ENCODE assay signal across 29 cellular contexts in the genomic region with DNA sequence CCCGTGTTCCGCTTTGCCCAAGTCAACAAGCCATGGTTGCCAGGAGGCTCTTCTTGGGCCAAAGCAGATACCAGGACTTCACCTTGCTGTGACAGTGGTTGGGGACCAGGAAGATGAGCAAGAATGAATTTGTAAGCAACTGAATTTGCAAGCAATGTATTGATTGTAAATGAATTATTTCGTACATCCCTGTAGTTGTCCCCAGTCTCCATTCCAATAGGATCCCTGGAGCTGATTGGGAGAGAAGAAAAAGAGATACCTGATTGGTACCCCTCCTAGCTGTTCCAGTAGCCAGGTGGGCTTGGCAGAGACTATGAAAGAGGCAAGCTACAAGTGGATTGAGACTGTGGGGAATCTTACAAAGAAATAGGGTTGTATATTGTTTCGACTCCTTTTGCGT.
DNase-seq lines count a peak whose midpoint lies in the region; ATAC-seq and TF ChIP-seq lines count a peak whose summit lies in the region.
"Had no signal": no experiment of that assay in that cellular context is flagged by ENCODE, and none has a peak within 500 bp of the region (broad histone marks: within the 10 kb centered on the region; RNA-seq: fewer than 3 reads in every experiment).

No MANE protein-coding gene starts in this region.

- H3K4me3 Mint-ChIP-seq in H9: peak overlapping the region in 1 of 2 experiments; percentile 48; a peak in 1 of 5 replicates
- H3K4me3 Mint-ChIP-seq: activated CD4-positive, alpha-beta memory T cell treated with anti-CD3 and anti-CD28 coated beads, Interleukin-2, amount 10 ng/mL, durations not matched to agents 7 days and 5 days; activated naive CD8-positive, alpha-beta T cell had no signal

- TF ChIP-seq CTCF in H9 (conservative IDR thresholded peaks at IDR 0.05): no peak
- TF ChIP-seq CTCF in adrenal gland (IDR thresholded peaks at IDR 0.05): no peak

- no peaks in the 10 kb centered on the region for H3K9me3 Mint-ChIP-seq in H9
- H3K9me3 Mint-ChIP-seq: activated CD4-positive, alpha-beta memory T cell treated with anti-CD3 and anti-CD28 coated beads, Interleukin-2, amount 10 ng/mL, durations not matched to agents 7 days and 5 days; activated T-helper 2 cell treated with anti-CD3 and anti-CD28 coated beads, Interferon-gamma antibody, Interleukin-2, Interleukin-4, amounts not matched to agents 10 μg/mL and 5 μg/mL and 100 μg/mL, durations not matched to agents 14 hours and 24 hours and 36 hours had no signal

- H2BK20ac ChIP-seq in H9 (ENCODE audit: low read depth, low read length, poor library complexity, severe bottlenecking): no peak overlapping the region

- H3K79me1 ChIP-seq in H9 (ENCODE audit: insufficient read depth, low read depth, low read length, poor library complexity, severe bottlenecking) (no peaks in the 10 kb centered on the region), trophoblast cell (ENCODE audit: low read length) (no peaks in the 10 kb centered on the region)

- no peak for TF ChIP-seq POLR2A in adrenal gland (IDR thresholded peaks at IDR 0.05)

- H3K4me3 ChIP-seq in adrenal gland: no peak overlapping the region
- no peak overlapping the region for H3K4me3 ChIP-seq in trophoblast cell (ENCODE audit: low read depth, low read length)
- H3K4me3 ChIP-seq: BLaER1, mucosa of descending colon had no signal

- intact Hi-C loops in adrenal gland (cut with DNase I): no loop called here

- DNase-seq in H9: no peak
- no peak for DNase-seq in adrenal gland
- no peak for DNase-seq in left lobe of liver (ENCODE audit: low spot score)
- DNase-seq in trophoblast cell: no peak
- DNase-seq in NCI-H510A (lab: John Stamatoyannopoulos, UW): no peak
- DNase-seq in NCI-H146 (lab: John Stamatoyannopoulos, UW): no peak
- DNase-seq: activated CD4-positive, alpha-beta memory T cell treated with anti-CD3 and anti-CD28 coated beads, Interleukin-2, amount 10 ng/mL, durations not matched to agents 7 days and 5 days; activated CD4-positive, CD25-positive, alpha-beta regulatory T cell treated with anti-CD3 and anti-CD28 coated beads, Interleukin-2, amount 50 U/mL, for 72 hours; Caco-2; DMS79 treated with DMSO at 0.1 percent for 48 hours; effector CD4-positive, alpha-beta T cell; hippocampal formation; KBM-7; left ventricle myocardium superior; mucosa of descending colon; NCI-H1694; NCI-H510A treated with DMSO at 0.1 percent for 48 hours; NK-92 treated with Interleukin-12 subunit alpha and Interleukin-12 subunit beta, amount 100 ng/mL, for 24 hours; psoas muscle; stimulated activated CD8-positive, alpha-beta memory T cell treated with anti-CD3 and anti-CD28 coated beads, Interleukin-4, amount 100 ng/mL, for 48 hours; substantia nigra; T-helper 1 cell had no signal

- WGBS in H9 (ENCODE audit: extremely low coverage, insufficient read length, low lambda C conversion rate): no CpG with 5 or more reads among the region's 5 CpGs
- 88 to 94% (median 91%) methylated on average over 5 of the region's 5 CpGs for WGBS in adrenal gland, 4 donors
- no CpG with 5 or more reads among the region's 5 CpGs for WGBS in trophoblast cell (ENCODE audit: extremely low coverage, insufficient coverage, insufficient read length)

- H2AFZ ChIP-seq in H9 (ENCODE audit: low read length) (no peak overlapping the region), trophoblast cell (ENCODE audit: insufficient read depth, low read length, poor library complexity) (no peak overlapping the region)

- H2BK120ac ChIP-seq in H9 (ENCODE audit: low read depth, low read length, poor library complexity, severe bottlenecking) (no peak overlapping the region), trophoblast cell (ENCODE audit: insufficient read depth, low read length, poor library complexity) (peak overlapping the region; percentile 44)

- H3K27me3 ChIP-seq in H9 (ENCODE audit: insufficient read depth, low read length) (no peaks in the 10 kb centered on the region), adrenal gland (no peaks in the 10 kb centered on the region), trophoblast cell (ENCODE audit: insufficient read depth, low read length) (no peaks in the 10 kb centered on the region)
- H3K27me3 ChIP-seq: BLaER1 had no signal

- no peaks in the 10 kb centered on the region for H3K36me3 ChIP-seq in adrenal gland (replicated peaks in 1 of 2)
- no peaks in the 10 kb centered on the region for H3K36me3 ChIP-seq in trophoblast cell (ENCODE audit: control insufficient read depth in 1 of 2, insufficient read depth in 2 of 2, low read length in 2 of 2)

- H2BK15ac ChIP-seq in H9 (ENCODE audit: low read depth, low read length): no peak overlapping the region

- H3K4me2 ChIP-seq in H9 (ENCODE audit: insufficient read depth, insufficient read length, low read length): no peak overlapping the region
- H3K4me2 ChIP-seq in trophoblast cell (ENCODE audit: low read length): no peak overlapping the region
- H3K4me2 ChIP-seq: BLaER1 had no signal

- H3K9me3 ChIP-seq in H9 (ENCODE audit: control insufficient read depth, low read depth, low read length) (no peaks in the 10 kb centered on the region), adrenal gland (replicated peaks in 1 of 3) (no peaks in the 10 kb centered on the region), trophoblast cell (ENCODE audit: insufficient read depth, low read depth, low read length) (no peaks in the 10 kb centered on the region)
- H3K9me3 ChIP-seq: BLaER1, Caco-2, mucosa of descending colon, psoas muscle had no signal

- H3K9ac ChIP-seq in H9 (ENCODE audit: extremely low read depth, insufficient read length, low read length) (no peak overlapping the region), trophoblast cell (ENCODE audit: low read length) (no peak overlapping the region)
- H3K9ac ChIP-seq: BLaER1 had no signal

- no peak overlapping the region for H2BK5ac ChIP-seq in H9 (ENCODE audit: insufficient read length, low read length)
- no peak overlapping the region for H2BK5ac ChIP-seq in trophoblast cell (ENCODE audit: low read depth, low read length, poor library complexity)

- H4K5ac ChIP-seq in H9 (ENCODE audit: insufficient read length, low read depth, low read length): no peak overlapping the region

- H3K56ac ChIP-seq in H9 (ENCODE audit: insufficient read length, low read depth, low read length): no peak overlapping the region

- H4K8ac ChIP-seq in H9 (replicated peaks; ENCODE audit: insufficient read length, low read depth, low read length) (no peak overlapping the region), trophoblast cell (ENCODE audit: low read depth, low read length) (no peak overlapping the region)

- H3K27ac Mint-ChIP-seq in H9: peak overlapping the region; percentile 34 to 97 (median 52); a peak in 5 of 7 replicates
- H3K27ac Mint-ChIP-seq: activated CD4-positive, alpha-beta memory T cell treated with anti-CD3 and anti-CD28 coated beads, Interleukin-2, amount 10 ng/mL, durations not matched to agents 7 days and 5 days; activated naive CD8-positive, alpha-beta T cell; activated T-helper 2 cell treated with anti-CD3 and anti-CD28 coated beads, Interferon-gamma antibody, Interleukin-2, Interleukin-4, amounts not matched to agents 10 μg/mL and 5 μg/mL and 100 μg/mL, durations not matched to agents 14 hours and 24 hours and 36 hours had no signal

- peaks cover 60 to 65% of the 10 kb centered on the region in 2 experiments for H3K4me1 Mint-ChIP-seq in H9

- no peak overlapping the region for H4K12ac ChIP-seq in trophoblast cell (ENCODE audit: low read depth, low read length)

- no peak overlapping the region for H2AK5ac ChIP-seq in H9 (ENCODE audit: insufficient read length, low read length)
- H2AK5ac ChIP-seq in trophoblast cell (ENCODE audit: low read length): no peak overlapping the region

- ATAC-seq in left lobe of liver: peak; percentile 25
- no peak for ATAC-seq in GM18867 (IDR thresholded peaks at IDR 0.05; ENCODE audit: unreplicated experiment)
- ATAC-seq in HG03175 (IDR thresholded peaks at IDR 0.05; ENCODE audit: unreplicated experiment): no peak
- ATAC-seq: esophagus mucosa, HCT116, left ventricle myocardium superior, mucosa of descending colon, psoas muscle had no signal

- H3K4ac ChIP-seq in H9 (ENCODE audit: low read depth, low read length) (no peak overlapping the region), trophoblast cell (ENCODE audit: low read depth, low read length) (peak overlapping the region; percentile 87)

- no peaks in the 10 kb centered on the region; a peak in 1 of 7 replicates for H3K36me3 Mint-ChIP-seq in H9 (ENCODE audit: insufficient read depth in 1 of 3, low read depth in 3 of 3)

- no peaks in the 10 kb centered on the region for H3K27me3 Mint-ChIP-seq in H9 (ENCODE audit: low read depth)
- H3K27me3 Mint-ChIP-seq: activated CD4-positive, alpha-beta memory T cell treated with anti-CD3 and anti-CD28 coated beads, Interleukin-2, amount 10 ng/mL, durations not matched to agents 7 days and 5 days; activated naive CD8-positive, alpha-beta T cell had no signal

- no peak overlapping the region for H3K27ac ChIP-seq in H9 (ENCODE audit: insufficient read length, low read depth, low read length)
- peak overlapping the region in 4 of 5 donors; percentile 32 to 93 (median 69) for H3K27ac ChIP-seq in adrenal gland
- H3K27ac ChIP-seq in trophoblast cell (ENCODE audit: low read depth, low read length): no peak overlapping the region
- H3K27ac ChIP-seq: BLaER1 had no signal

- H3K23me2 ChIP-seq in H9 (ENCODE audit: insufficient read length, low read depth, low read length, poor library complexity, severe bottlenecking): peaks cover 4% of the 10 kb centered on the region

- H4K91ac ChIP-seq in H9 (ENCODE audit: insufficient read length, low read depth, low read length) (no peak overlapping the region), trophoblast cell (ENCODE audit: low read depth, low read length) (no peak overlapping the region)

- H3K23ac ChIP-seq in H9 (ENCODE audit: insufficient read length, low read depth, low read length): no peak overlapping the region
- H3K23ac ChIP-seq in trophoblast cell (ENCODE audit: low read length): no peak overlapping the region

- H3K18ac ChIP-seq in H9 (ENCODE audit: insufficient read length, low read depth, low read length) (no peak overlapping the region), trophoblast cell (ENCODE audit: low read length) (no peak overlapping the region)

- no peak overlapping the region for H2BK12ac ChIP-seq in H9 (ENCODE audit: insufficient read length, low read depth, low read length)
- H2BK12ac ChIP-seq in trophoblast cell (ENCODE audit: low read length): peak overlapping the region; percentile 82

- no peak overlapping the region for H3T11ph ChIP-seq in H9 (ENCODE audit: low read length)

- no peaks in the 10 kb centered on the region; the same call in 1 of the 2 replicates for H3K79me2 ChIP-seq in H9 (ENCODE audit: insufficient read depth, low read length)
- peaks cover 4% of the 10 kb centered on the region for H3K79me2 ChIP-seq in trophoblast cell (ENCODE audit: control insufficient read depth, insufficient read depth, low read length, poor library complexity)

- H3K4me1 ChIP-seq in H9 (ENCODE audit: insufficient read depth, low read length): peaks cover 16% of the 10 kb centered on the region
- H3K4me1 ChIP-seq in adrenal gland (replicated peaks in 1 of 2): peaks cover 5 to 58% of the 10 kb centered on the region in 2 donors
- peaks cover 8 to 16% of the 10 kb centered on the region in 2 experiments for H3K4me1 ChIP-seq in trophoblast cell (ENCODE audit: control insufficient read depth in 1 of 2, insufficient read depth in 2 of 2, low read length in 2 of 2)
- H3K4me1 ChIP-seq: BLaER1 had no signal

- H3K14ac ChIP-seq in H9 (ENCODE audit: insufficient read depth, low read length) (no peak overlapping the region), trophoblast cell (ENCODE audit: low read length) (no peak overlapping the region)

- H4K20me1 ChIP-seq in H9 (ENCODE audit: control insufficient read depth, insufficient read depth, insufficient read length): no peaks in the 10 kb centered on the region

Comparison
In these comparisons a context has a peak if more than half of its experiments do, and no peak if none do; other contexts are left out.
1. H3K27ac ChIP-seq: peak in adrenal gland (4 of 5); none in H9 (single experiment) and trophoblast cell (single experiment).